9 cellular contexts compared by ENCODE assay signal in the genomic region with DNA sequence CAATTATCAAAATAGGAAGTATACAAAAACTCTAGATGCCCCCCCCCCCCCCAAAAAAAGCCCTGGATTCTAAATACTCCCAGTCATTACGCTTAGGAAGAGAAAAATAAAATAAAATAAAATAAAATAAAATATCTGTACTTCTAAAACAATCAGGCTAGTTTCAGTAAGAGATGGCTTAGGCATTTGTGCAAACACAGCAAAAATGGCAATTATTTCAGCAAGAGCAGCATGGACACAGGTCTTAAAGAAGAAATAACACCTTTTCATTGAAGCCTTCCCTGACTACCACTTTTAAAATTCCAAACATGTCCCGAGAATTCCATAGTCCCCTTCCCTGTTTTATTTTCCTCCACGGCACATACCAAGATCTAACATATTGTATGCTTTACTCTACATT.
"Had no signal": no experiment of that assay in that cellular context is flagged by ENCODE, and none has a peak within 500 bp of the region (broad histone marks: within the 10 kb centered on the region; RNA-seq: fewer than 3 reads in every experiment).

No MANE protein-coding gene starts in this region.

- FAIRE-seq: H1, H54, HTR-8/SVneo had no signal

- H3K27ac ChIP-seq: KMS-11 had no signal

- H3K4me3 ChIP-seq: GM23338 had no signal

- DNase-seq: H9, HCEC 1CT, Kasumi-1, KBM-7 had no signal

- H3K4me2 ChIP-seq: GM23338, KMS-11 had no signal

- H2AFZ ChIP-seq: GM23338 had no signal

- ATAC-seq: GM23338 had no signal

- H3K9ac ChIP-seq: KMS-11 had no signal
